Comparison of ENCODE assay signal across 9 cellular contexts in genomic region chr2:146661494-146662096, GRCh38.
DNase-seq lines count a peak whose midpoint lies in the region; ATAC-seq and TF ChIP-seq lines count a peak whose summit lies in the region.
"Had no signal": no experiment of that assay in that cellular context is flagged by ENCODE, and none has a peak within 500 bp of the region (broad histone marks: within the 10 kb centered on the region; RNA-seq: fewer than 3 reads in every experiment).

No MANE protein-coding gene starts in this region.

- no peaks in the 10 kb centered on the region for H3K27me3 ChIP-seq in mammary epithelial cell (ENCODE audit: insufficient read depth, low read length)
- no peaks in the 10 kb centered on the region for H3K27me3 ChIP-seq in CD8-positive, alpha-beta T cell (ENCODE audit: insufficient read depth, low read length)
- H3K27me3 ChIP-seq: BLaER1 treated with 17β-estradiol and CSF1 and Interleukin-3, amounts not matched to agents 10 nM and 100 nM had no signal

- no peak overlapping the region for H3K27ac ChIP-seq in mammary epithelial cell (ENCODE audit: insufficient read depth, low read depth, low read length)
- no peak overlapping the region for H3K27ac ChIP-seq in CD8-positive, alpha-beta T cell (ENCODE audit: low read depth, low read length)
- H3K27ac ChIP-seq: BLaER1 treated with 17β-estradiol and CSF1 and Interleukin-3, amounts not matched to agents 10 nM and 100 nM had no signal

- no peak overlapping the region for H3K9ac ChIP-seq in mammary epithelial cell (ENCODE audit: insufficient read depth, low read length)
- H3K9ac ChIP-seq: BLaER1 treated with 17β-estradiol and CSF1 and Interleukin-3, amounts not matched to agents 10 nM and 100 nM had no signal

- no peaks in the 10 kb centered on the region for H3K36me3 Mint-ChIP-seq in mesothelial cell of epicardium
- no peaks in the 10 kb centered on the region for H3K36me3 Mint-ChIP-seq in CD8-positive, alpha-beta T cell

- H2AFZ ChIP-seq in mammary epithelial cell (ENCODE audit: low read depth, low read length), result no peak overlapping the region

- H3K36me3 ChIP-seq in mammary epithelial cell (ENCODE audit: insufficient read depth, low read length), result no peaks in the 10 kb centered on the region
- H3K36me3 ChIP-seq in CD8-positive, alpha-beta T cell (ENCODE audit: insufficient read depth, low read length), result no peaks in the 10 kb centered on the region
- H3K36me3 ChIP-seq: BLaER1 treated with 17β-estradiol and CSF1 and Interleukin-3, amounts not matched to agents 10 nM and 100 nM had no signal

- no peak for ATAC-seq in CD8-positive, alpha-beta T cell
- ATAC-seq in GM18873 (IDR thresholded peaks at IDR 0.05; ENCODE audit: low FRiP score, unreplicated experiment), result no peak

- CTCF ChIA-PET in mammary epithelial cell (lab: Charles Lee; ENCODE audit: low non-redundant PET), result no interaction called here
- CTCF ChIA-PET in CD8-positive, alpha-beta T cell (lab: Charles Lee), result no interaction called here

- no peaks in the 10 kb centered on the region for H3K79me2 ChIP-seq in mammary epithelial cell (ENCODE audit: insufficient read depth, low read length)

- intact Hi-C loops in mammary epithelial cell (cut with micrococcal nuclease), result loop anchor here (10.0 kb wide), 1 partner anchor 907 kb away; no protein-coding TSS in a partner anchor
- intact Hi-C loops in CD8-positive, alpha-beta T cell (cut with DNase I, micrococcal nuclease), result no loop called here

- no peak overlapping the region for H3K4me3 ChIP-seq in mammary epithelial cell (replicated peaks in 1 of 3; ENCODE audit: insufficient read depth in 1 of 3, low read depth in 2 of 3, low read length in 3 of 3)
- H3K4me3 ChIP-seq in CD8-positive, alpha-beta T cell (ENCODE audit: low read depth, low read length), result no peak overlapping the region
- H3K4me3 ChIP-seq: BLaER1 treated with 17β-estradiol and CSF1 and Interleukin-3, amounts not matched to agents 10 nM and 100 nM had no signal

- peaks cover 7% of the 10 kb centered on the region for H3K9me3 Mint-ChIP-seq in mesothelial cell of epicardium
- H3K9me3 Mint-ChIP-seq in CD8-positive, alpha-beta T cell, result peaks cover 3% of the 10 kb centered on the region

- no peaks in the 10 kb centered on the region for H3K9me3 ChIP-seq in mammary epithelial cell (replicated peaks; ENCODE audit: insufficient read depth, low read length)
- no peaks in the 10 kb centered on the region for H3K9me3 ChIP-seq in CD8-positive, alpha-beta T cell (ENCODE audit: low read length)
- H3K9me3 ChIP-seq: BLaER1 treated with 17β-estradiol and CSF1 and Interleukin-3, amounts not matched to agents 10 nM and 100 nM had no signal

- dilution Hi-C loops in mammary epithelial cell (cut with HindIII; ENCODE audit: low sequenced_read_pairs), result no loop called here

- no peaks in the 10 kb centered on the region for H3K27me3 Mint-ChIP-seq in mesothelial cell of epicardium (ENCODE audit: low read depth)
- H3K27me3 Mint-ChIP-seq in CD8-positive, alpha-beta T cell (ENCODE audit: low read depth), result no peaks in the 10 kb centered on the region

- BruUV-seq in mammary epithelial cell (replicated peaks; lab: Mats Ljungman, UMichigan), result no TSS peak

- peaks cover 5% of the 10 kb centered on the region for H3K4me1 Mint-ChIP-seq in mesothelial cell of epicardium
- H3K4me1 Mint-ChIP-seq in CD8-positive, alpha-beta T cell (ENCODE audit: low read depth), result no peaks in the 10 kb centered on the region

- DNase-seq in NCI-H1092 treated with DMSO at 0.1 percent for 48 hours (lab: John Stamatoyannopoulos, UW) (peak; percentile 33), NCI-H1092 (lab: John Stamatoyannopoulos, UW) (no peak), NCI-H2107 (lab: John Stamatoyannopoulos, UW) (peak; percentile 21), mammary epithelial cell (peak; percentile 13), mesothelial cell of epicardium (ENCODE audit: low spot score in 2 of 2, unreplicated experiment in 2 of 2) (no peak)
- DNase-seq in CD8-positive, alpha-beta T cell, result no peak
- DNase-seq in activated CD4-positive, alpha-beta T cell treated with anti-CD3 and anti-CD28 coated beads, Interleukin-2, amount 50 U/mL, for 48 hours, result no peak

- H3K4me1 ChIP-seq in mammary epithelial cell (ENCODE audit: insufficient read depth, low read length), result no peaks in the 10 kb centered on the region
- no peaks in the 10 kb centered on the region for H3K4me1 ChIP-seq in CD8-positive, alpha-beta T cell (ENCODE audit: insufficient read depth, low read length)
- H3K4me1 ChIP-seq: BLaER1 treated with 17β-estradiol and CSF1 and Interleukin-3, amounts not matched to agents 10 nM and 100 nM had no signal

- no peaks in the 10 kb centered on the region for H4K20me1 ChIP-seq in mammary epithelial cell (ENCODE audit: insufficient read depth, low read length)
- H4K20me1 ChIP-seq: BLaER1 treated with 17β-estradiol and CSF1 and Interleukin-3, amounts not matched to agents 10 nM and 100 nM had no signal

- H3K4me3 Mint-ChIP-seq in mesothelial cell of epicardium, result no peak overlapping the region
- H3K4me3 Mint-ChIP-seq in CD8-positive, alpha-beta T cell, result no peak overlapping the region

- POLR2A ChIA-PET in CD8-positive, alpha-beta T cell (lab: Charles Lee), result no interaction called here

- TF ChIP-seq CTCF in mammary epithelial cell (conservative IDR thresholded peaks at IDR 0.05 in 1 of 2, IDR thresholded peaks at IDR 0.05 in 1 of 2; ENCODE audit: extremely low read depth in 1 of 2, insufficient read depth in 1 of 2, low read depth in 1 of 2, low read length in 2 of 2) (peak; percentile 70), mesothelial cell of epicardium (IDR thresholded peaks at IDR 0.05; ENCODE audit: unreplicated experiment) (peak; percentile 48)
- TF ChIP-seq CTCF in CD8-positive, alpha-beta T cell (IDR thresholded peaks at IDR 0.05), result no peak

- in situ Hi-C loops in mammary epithelial cell (cut with MboI; ENCODE audit: low sequenced_read_pairs in 2 of 2), result no loop called here

- no peak overlapping the region for H3K4me2 ChIP-seq in mammary epithelial cell (ENCODE audit: insufficient read depth, low read depth, low read length)
- H3K4me2 ChIP-seq: BLaER1 treated with 17β-estradiol and CSF1 and Interleukin-3, amounts not matched to agents 10 nM and 100 nM had no signal

- H3K27ac Mint-ChIP-seq in mesothelial cell of epicardium, result no peak overlapping the region
- H3K27ac Mint-ChIP-seq in CD8-positive, alpha-beta T cell, result no peak overlapping the region

Comparison
In these comparisons a context has a peak if more than half of its experiments do, and no peak if none do; other contexts are left out.
1. DNase-seq: peak in NCI-H1092 treated with DMSO at 0.1 percent for 48 hours (single experiment), NCI-H2107 (single experiment) and mammary epithelial cell (single experiment); none in NCI-H1092 (single experiment), mesothelial cell of epicardium (0 of 2), CD8-positive, alpha-beta T cell (0 of 7) and activated CD4-positive, alpha-beta T cell treated with anti-CD3 and anti-CD28 coated beads, Interleukin-2, amount 50 U/mL, for 48 hours (0 of 2).